In the genomic region with DNA sequence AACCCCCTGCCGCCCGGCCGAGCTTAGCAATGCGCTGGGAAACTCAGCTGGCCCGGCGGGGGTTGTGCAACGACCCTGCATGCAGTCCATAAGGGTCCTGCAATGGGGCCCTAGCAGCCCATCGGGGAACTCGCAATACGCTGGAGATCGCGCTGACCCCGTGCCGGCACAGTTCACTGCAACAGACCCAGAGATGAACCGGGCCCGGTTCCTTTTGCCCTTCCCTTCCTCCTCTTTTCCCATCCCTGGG, we compare ENCODE assay signal across 8 cellular contexts. TPM values are rescaled to one million over a fixed set of nuclear protein-coding genes. Genes with fewer than 3 reads are reported as not detected.
DNase-seq lines count a peak whose midpoint lies in the region; ATAC-seq and TF ChIP-seq lines count a peak whose summit lies in the region.

No MANE protein-coding gene starts in this region.

- peak overlapping the region; percentile 95 for H3K4me3 Mint-ChIP-seq in activated T-cell treated with anti-CD3 and anti-CD28 coated beads, Interleukin-2, amount 50 U/mL, for 4 hours

- H3K9me3 Mint-ChIP-seq in activated T-cell treated with anti-CD3 and anti-CD28 coated beads, Interleukin-2, amount 50 U/mL, for 4 hours = no peaks in the 10 kb centered on the region

- H3K36me3 ChIP-seq in HUES64 (ENCODE audit: insufficient read depth, low read length) = peaks cover 48% of the 10 kb centered on the region
- no peaks in the 10 kb centered on the region for H3K36me3 ChIP-seq in mucosa of descending colon (ENCODE audit: low read depth)

- H3K9me3 ChIP-seq in HUES64 (ENCODE audit: insufficient read depth, low read depth, low read length) (no peaks in the 10 kb centered on the region), mucosa of descending colon (no peaks in the 10 kb centered on the region)

- H3K4me3 ChIP-seq in HUES64 (ENCODE audit: low read length) (peak overlapping the region; percentile 70), cardiac fibroblast (replicated peaks in 1 of 2; ENCODE audit: low read depth in 2 of 2, low read length in 2 of 2) (peak overlapping the region; percentile 87 to 97), mucosa of descending colon (peak overlapping the region; percentile 77)

- peak; percentile 3 to 5 for ATAC-seq in activated T-cell treated with anti-CD3 and anti-CD28 coated beads, Interleukin-2, amount 50 U/mL, for 4 hours
- peak; percentile 0 for ATAC-seq in mucosa of descending colon
- ATAC-seq in HG03159 (IDR thresholded peaks at IDR 0.05; ENCODE audit: unreplicated experiment) = no peak

- intact Hi-C loops in mucosa of descending colon (cut with DNase I, micrococcal nuclease) = no loop called here

- H3K27me3 ChIP-seq in HUES64 (ENCODE audit: insufficient read depth, low read length) = no peaks in the 10 kb centered on the region

- H3K27ac ChIP-seq in HUES64 (ENCODE audit: low read depth, low read length) = peak overlapping the region; percentile 90

- peaks cover 22% of the 10 kb centered on the region for H3K36me3 Mint-ChIP-seq in activated T-cell treated with anti-CD3 and anti-CD28 coated beads, Interleukin-2, amount 50 U/mL, for 4 hours (ENCODE audit: insufficient read depth)

- no peaks in the 10 kb centered on the region for H3K27me3 Mint-ChIP-seq in activated T-cell treated with anti-CD3 and anti-CD28 coated beads, Interleukin-2, amount 50 U/mL, for 4 hours (ENCODE audit: low read depth)

- no peak for DNase-seq in activated T-cell treated with anti-CD3 and anti-CD28 coated beads, Interleukin-2, amount 50 U/mL, for 4 hours
- no peak for DNase-seq in activated T-cell treated with anti-CD3 and anti-CD28 coated beads for 4 hours
- DNase-seq in cardiac fibroblast (ENCODE audit: low read depth in 2 of 2) = no peak
- peak in 1 of 3 donors; percentile 50 for DNase-seq in mucosa of descending colon
- DNase-seq in cortex of kidney (lab: John Stamatoyannopoulos, UW) = no peak
- DNase-seq in cerebellar cortex (ENCODE audit: low spot score) = no peak

- peak overlapping the region; percentile 89 for H3K9ac ChIP-seq in HUES64 (ENCODE audit: low read depth, low read length)

- peaks cover 55% of the 10 kb centered on the region for H3K4me1 Mint-ChIP-seq in activated T-cell treated with anti-CD3 and anti-CD28 coated beads, Interleukin-2, amount 50 U/mL, for 4 hours (ENCODE audit: low read depth)

- 1% methylated on average over 16 of the region's 16 CpGs for WGBS in HUES64

- no peak for TF ChIP-seq CTCF in cardiac fibroblast (IDR thresholded peaks at IDR 0.05; ENCODE audit: low read depth, low read length)
- no peak for TF ChIP-seq CTCF in mucosa of descending colon (IDR thresholded peaks at IDR 0.05)

- H3K4me1 ChIP-seq in HUES64 (ENCODE audit: insufficient read depth, low read length) (peaks cover 13% of the 10 kb centered on the region; the same call in 1 of the 2 replicates), mucosa of descending colon (ENCODE audit: low read depth) (peaks cover 26% of the 10 kb centered on the region)

RNA-seq across cellular contexts. Expression of gene SLC25A11, which starts 0.4 kb away (rescaled TPM):
- total RNA-seq in activated T-cell treated with anti-CD3 and anti-CD28 coated beads, Interleukin-2, amount 50 U/mL, for 4 hours = 100 to 1,000 TPM in 1 of 3 donors, 10 to 100 TPM in 2; 89.7 to 102 (median 98.1) TPM
- 53.6 TPM for polyA plus RNA-seq in HUES64 (2013, experiment 1 of 2)
- polyA plus RNA-seq in HUES64 (2013, experiment 2 of 2) = 54.9 TPM
- total RNA-seq in mucosa of descending colon = 10 to 100 TPM; 68.4 to 87.2 (median 72.8) TPM

RNA-seq across cellular contexts. Expression of gene RNF167, which starts 0.6 kb away (rescaled TPM):
- total RNA-seq in activated T-cell treated with anti-CD3 and anti-CD28 coated beads, Interleukin-2, amount 50 U/mL, for 4 hours = 100 to 1,000 TPM; 121 to 140 (median 129) TPM
- 93.3 TPM for polyA plus RNA-seq in HUES64 (2013, experiment 1 of 2)
- polyA plus RNA-seq in HUES64 (2013, experiment 2 of 2) = 106 TPM
- 100 to 1,000 TPM in 2 of 3 donors, 10 to 100 TPM in 1; 90.8 to 118 (median 114) TPM for total RNA-seq in mucosa of descending colon

RNA-seq across cellular contexts. Expression of gene GP1BA, which starts 7.4 kb away (rescaled TPM):
- total RNA-seq in activated T-cell treated with anti-CD3 and anti-CD28 coated beads, Interleukin-2, amount 50 U/mL, for 4 hours = under 1 TPM; 0.21 to 0.49 (median 0.25) TPM
- not detected for polyA plus RNA-seq in HUES64 (2013, experiment 1 of 2)
- not detected for polyA plus RNA-seq in HUES64 (2013, experiment 2 of 2)
- not detected for total RNA-seq in mucosa of descending colon

RNA-seq across cellular contexts. Expression of gene PFN1, which starts 8.9 kb away (rescaled TPM):
- total RNA-seq in activated T-cell treated with anti-CD3 and anti-CD28 coated beads, Interleukin-2, amount 50 U/mL, for 4 hours = 1,000 to 10,000 TPM; 1,652 to 1,716 (median 1,674) TPM
- polyA plus RNA-seq in HUES64 (2013, experiment 1 of 2) = 1,291 TPM
- polyA plus RNA-seq in HUES64 (2013, experiment 2 of 2) = 1,164 TPM
- 100 to 1,000 TPM; 605 to 825 (median 723) TPM for total RNA-seq in mucosa of descending colon

RNA-seq across cellular contexts. Expression of gene ENO3, which starts 11.4 kb away (rescaled TPM):
- total RNA-seq in activated T-cell treated with anti-CD3 and anti-CD28 coated beads, Interleukin-2, amount 50 U/mL, for 4 hours = 10 to 100 TPM; 25.8 to 26.9 (median 26.0) TPM
- 14.8 TPM for polyA plus RNA-seq in HUES64 (2013, experiment 1 of 2)
- polyA plus RNA-seq in HUES64 (2013, experiment 2 of 2) = 18.8 TPM
- 10 to 100 TPM in 2 of 3 donors, 1 to 10 TPM in 1; 8.6 to 12.4 (median 10.1) TPM for total RNA-seq in mucosa of descending colon
